30 cellular contexts compared by ENCODE assay signal in the genomic region with DNA sequence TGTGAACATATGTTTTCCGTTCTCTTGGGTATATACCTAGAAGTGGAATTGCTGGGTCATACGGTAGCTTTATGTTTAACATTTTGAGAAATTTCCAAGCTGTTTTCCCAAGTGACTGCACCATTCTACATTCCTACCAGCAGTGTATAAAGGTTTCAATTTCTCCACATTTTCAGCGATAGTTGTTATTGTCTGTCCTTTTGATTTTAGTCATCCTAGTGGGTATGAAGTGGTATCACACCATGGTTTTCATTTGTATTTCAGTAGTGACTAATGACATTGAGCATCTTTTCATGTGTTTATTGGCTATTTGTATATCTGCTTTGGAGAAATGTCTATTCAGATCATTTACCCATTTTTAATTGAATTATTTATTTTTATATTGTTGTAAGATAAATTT. TPM values are rescaled to one million over a fixed set of nuclear protein-coding genes. Genes with fewer than 3 reads are reported as not detected.
"Had no signal": no experiment of that assay in that cellular context is flagged by ENCODE, and none has a peak within 500 bp of the region (broad histone marks: within the 10 kb centered on the region; RNA-seq: fewer than 3 reads in every experiment).

No MANE protein-coding gene starts in this region.

- H3K27me3 Mint-ChIP-seq: activated naive CD4-positive, alpha-beta T cell treated with anti-CD3 and anti-CD28 coated beads, Interleukin-2, amount 10 ng/mL, durations not matched to agents 7 days and 5 days; activated naive CD8-positive, alpha-beta T cell treated with anti-CD3 and anti-CD28 coated beads, Interleukin-2, amount 10 ng/mL, durations not matched to agents 7 days and 5 days; effector memory CD8-positive, alpha-beta T cell; memory B cell; naive thymus-derived CD8-positive, alpha-beta T cell had no signal

- H3K36me3 Mint-ChIP-seq: activated naive CD4-positive, alpha-beta T cell treated with anti-CD3 and anti-CD28 coated beads, Interleukin-2, amount 10 ng/mL, durations not matched to agents 7 days and 5 days; activated naive CD8-positive, alpha-beta T cell treated with anti-CD3 and anti-CD28 coated beads, Interleukin-2, amount 10 ng/mL, durations not matched to agents 7 days and 5 days; brain; memory B cell; naive thymus-derived CD8-positive, alpha-beta T cell had no signal

- H3K4me1 Mint-ChIP-seq: activated naive CD4-positive, alpha-beta T cell treated with anti-CD3 and anti-CD28 coated beads, Interleukin-2, amount 10 ng/mL, durations not matched to agents 7 days and 5 days; activated naive CD8-positive, alpha-beta T cell treated with anti-CD3 and anti-CD28 coated beads, Interleukin-2, amount 10 ng/mL, durations not matched to agents 7 days and 5 days; memory B cell; naive thymus-derived CD8-positive, alpha-beta T cell had no signal

- H3K27me3 ChIP-seq: ascending aorta, cardiac muscle cell, testis, transverse colon had no signal

- H3K36me3 ChIP-seq: ascending aorta, cardiac muscle cell, heart right ventricle, transverse colon had no signal

- H3K4me3 Mint-ChIP-seq: activated naive CD4-positive, alpha-beta T cell treated with anti-CD3 and anti-CD28 coated beads, Interleukin-2, amount 10 ng/mL, durations not matched to agents 7 days and 5 days; activated naive CD8-positive, alpha-beta T cell treated with anti-CD3 and anti-CD28 coated beads, Interleukin-2, amount 10 ng/mL, durations not matched to agents 7 days and 5 days; effector memory CD8-positive, alpha-beta T cell; memory B cell; naive thymus-derived CD8-positive, alpha-beta T cell; T-helper 2 cell treated with Interferon-gamma antibody and Interleukin-4, amounts not matched to agents 5 μg/mL and 100 μg/mL, for 36 hours had no signal

- H3K9me3 Mint-ChIP-seq: activated naive CD4-positive, alpha-beta T cell treated with anti-CD3 and anti-CD28 coated beads, Interleukin-2, amount 10 ng/mL, durations not matched to agents 7 days and 5 days; activated naive CD8-positive, alpha-beta T cell treated with anti-CD3 and anti-CD28 coated beads, Interleukin-2, amount 10 ng/mL, durations not matched to agents 7 days and 5 days; effector memory CD8-positive, alpha-beta T cell; memory B cell; naive thymus-derived CD8-positive, alpha-beta T cell; T-helper 2 cell treated with Interferon-gamma antibody and Interleukin-4, amounts not matched to agents 5 μg/mL and 100 μg/mL, for 36 hours had no signal

- ATAC-seq: effector memory CD8-positive, alpha-beta T cell; esophagus mucosa; heart right ventricle; naive thymus-derived CD8-positive, alpha-beta T cell; right cardiac atrium; stimulated activated naive CD8-positive, alpha-beta T cell treated with anti-CD3 and anti-CD28 coated beads, Interleukin-15, Interleukin-2, amounts not matched to agents 100 U/mL and 50 U/mL, for 24 hours had no signal

- H3K27ac ChIP-seq: ascending aorta, cardiac muscle cell, heart right ventricle, testis, transverse colon had no signal

- H3K4me3 ChIP-seq: ascending aorta, cardiac muscle cell, heart right ventricle, testis, transverse colon had no signal

- H3K27ac Mint-ChIP-seq: activated naive CD4-positive, alpha-beta T cell treated with anti-CD3 and anti-CD28 coated beads, Interleukin-2, amount 10 ng/mL, durations not matched to agents 7 days and 5 days; activated naive CD8-positive, alpha-beta T cell treated with anti-CD3 and anti-CD28 coated beads, Interleukin-2, amount 10 ng/mL, durations not matched to agents 7 days and 5 days; brain; effector memory CD8-positive, alpha-beta T cell; memory B cell; naive thymus-derived CD8-positive, alpha-beta T cell; T-helper 2 cell treated with Interferon-gamma antibody and Interleukin-4, amounts not matched to agents 5 μg/mL and 100 μg/mL, for 36 hours had no signal

- H3K9me3 ChIP-seq: ascending aorta, testis, transverse colon had no signal

- DNase-seq: activated CD4-positive, alpha-beta T cell treated with anti-CD3 and anti-CD28 coated beads for 48 hours; activated CD4-positive, alpha-beta T cell treated with anti-CD3 and anti-CD28 coated beads, Interleukin-2, amount 50 U/mL, for 48 hours; activated CD8-positive, alpha-beta memory T cell treated with anti-CD3 and anti-CD28 coated beads for 24 hours; activated gamma-delta T cell; activated naive CD4-positive, alpha-beta T cell treated with anti-CD3 and anti-CD28 coated beads, Interleukin-2, amount 10 ng/mL, durations not matched to agents 7 days and 5 days; activated naive CD8-positive, alpha-beta T cell treated with anti-CD3 and anti-CD28 coated beads, Interleukin-2, amount 10 ng/mL, durations not matched to agents 7 days and 5 days; activated T-cell treated with anti-CD3 and anti-CD28 coated beads, Interleukin-2, amount 50 U/mL, for 1 hour; cerebellar nuclear complex; cortex of kidney; effector memory CD8-positive, alpha-beta T cell; foreskin fibroblast; heart right ventricle; naive thymus-derived CD8-positive, alpha-beta T cell; posterior cingulate gyrus; right cardiac atrium; stimulated activated CD4-positive, alpha-beta T cell treated with anti-CD3 and anti-CD28 coated beads, Interleukin-2, amount 100 ng/mL, for 48 hours; stimulated activated naive CD8-positive, alpha-beta T cell treated with anti-CD3 and anti-CD28 coated beads, Interleukin-15, Interleukin-2, amounts not matched to agents 100 U/mL and 50 U/mL, for 24 hours; T-helper 1 cell; testis; transverse colon had no signal

RNA-seq across cellular contexts. Expression of a gene that starts 2.4 kb away (rescaled TPM):
- total RNA-seq: activated naive CD8-positive, alpha-beta T cell treated with anti-CD3 and anti-CD28 coated beads, Interleukin-2, amount 10 ng/mL, durations not matched to agents 7 days and 5 days; ascending aorta; endothelial cell of umbilical vein; esophagus mucosa; kidney epithelial cell; omental fat pad; transverse colon had no signal

RNA-seq across cellular contexts. Expression of a gene that starts 37.9 kb away (rescaled TPM):
- total RNA-seq: activated naive CD8-positive, alpha-beta T cell treated with anti-CD3 and anti-CD28 coated beads, Interleukin-2, amount 10 ng/mL, durations not matched to agents 7 days and 5 days; ascending aorta; cardiac muscle cell; endothelial cell of umbilical vein; esophagus mucosa; heart right ventricle; kidney epithelial cell; lower leg skin; naive thymus-derived CD8-positive, alpha-beta T cell; omental fat pad; right cardiac atrium; testis; transverse colon had no signal
